19 cellular contexts compared by ENCODE assay signal in genomic region chr4:71945791-71946190, GRCh38.
DNase-seq lines count a peak whose midpoint lies in the region; ATAC-seq and TF ChIP-seq lines count a peak whose summit lies in the region.
"Had no signal": no experiment of that assay in that cellular context is flagged by ENCODE, and none has a peak within 500 bp of the region (broad histone marks: within the 10 kb centered on the region; RNA-seq: fewer than 3 reads in every experiment).

No MANE protein-coding gene starts in this region.

- no peaks in the 10 kb centered on the region; the same call in 1 of the 2 replicates for H3K9me3 ChIP-seq in OCI-LY3 (ENCODE audit: insufficient read depth, low read length)
- H3K9me3 ChIP-seq: A549, Caco-2 had no signal

- H2AFZ ChIP-seq in OCI-LY3 (ENCODE audit: low read depth, low read length) = 0 out of 2 replicates have a peak overlapping the region, but pooled peaks have one; percentile 22

- no peak overlapping the region for H3K9ac ChIP-seq in OCI-LY3 (ENCODE audit: low read length)
- H3K9ac ChIP-seq: KMS-11 had no signal

- TF ChIP-seq CTCF in OCI-LY3 (IDR thresholded peaks at IDR 0.05; ENCODE audit: low read depth, low read length) = no peak

- ATAC-seq in GM18498 (IDR thresholded peaks at IDR 0.05; ENCODE audit: unreplicated experiment) = peak; percentile 46
- ATAC-seq in GM19351 (IDR thresholded peaks at IDR 0.05; ENCODE audit: unreplicated experiment) = peak; percentile 56
- peak; percentile 63 for ATAC-seq in HG02759 (IDR thresholded peaks at IDR 0.05; ENCODE audit: unreplicated experiment)
- ATAC-seq: A549 had no signal

- no peaks in the 10 kb centered on the region for H4K20me1 ChIP-seq in OCI-LY3 (ENCODE audit: insufficient read depth, low read length)

- no peak overlapping the region for H3K4me3 ChIP-seq in OCI-LY3 (ENCODE audit: low read length)
- H3K4me3 ChIP-seq: A549 had no signal

- DNase-seq in stimulated activated CD4-positive, alpha-beta T cell treated with anti-CD3 and anti-CD28 coated beads, Interleukin-12 subunit alpha, Interleukin-12 subunit beta, amount 100 ng/mL, for 4 hours = no peak
- DNase-seq in SW480 (ENCODE audit: low spot score) (no peak), NCI-H748 (lab: John Stamatoyannopoulos, UW; ENCODE audit: unreplicated experiment) (no peak)
- DNase-seq in stimulated activated CD4-positive, alpha-beta T cell treated with anti-CD3 and anti-CD28 coated beads, Interleukin-4, amount 100 ng/mL, for 24 hours = no peak
- DNase-seq: AML-193; Caco-2; CD4-positive, alpha-beta T cell; DMS79; GDM1; H9 had no signal

- no peak overlapping the region; the same call in 1 of the 2 replicates for H3K4me2 ChIP-seq in OCI-LY3 (ENCODE audit: low read length)
- H3K4me2 ChIP-seq: A549, KMS-11 had no signal

- no peaks in the 10 kb centered on the region for H3K79me2 ChIP-seq in OCI-LY3 (ENCODE audit: low read length)

- peak overlapping the region; percentile 39 for H3K27ac ChIP-seq in OCI-LY3 (ENCODE audit: low read length)
- H3K27ac ChIP-seq: 22Rv1, A549, C4-2B, HL-60, KMS-11 had no signal

- peaks cover 13% of the 10 kb centered on the region for H3K4me1 ChIP-seq in OCI-LY3 (ENCODE audit: low read length)
- H3K4me1 ChIP-seq: A549, Caco-2 had no signal

- no peaks in the 10 kb centered on the region for H3K27me3 ChIP-seq in OCI-LY3 (ENCODE audit: low read depth, low read length)

- peaks cover 7% of the 10 kb centered on the region for H3K36me3 ChIP-seq in OCI-LY3 (replicated peaks; ENCODE audit: low read depth, low read length)
